1 cellular context compared by ENCODE assay signal in genomic region chr17:49496183-49496865, GRCh38.
TF ChIP-seq lines count a peak whose summit lies in the region.

No MANE protein-coding gene starts in this region.

TF ChIP-seq in HepG2, 621 proteins besides CTCF, POLR2A, EP300 and RAD21 (continued from another document and continues in another):
- TF ChIP-seq ZNF512B (CRISPR knock-in tag; IDR thresholded peaks at IDR 0.05; ENCODE audit: borderline replicate concordance) (no peak), ZSCAN21 (CRISPR knock-in tag; IDR thresholded peaks at IDR 0.05; ENCODE audit: borderline replicate concordance) (0 out of 2 replicates have a peak, but pooled peaks have one; percentile 56), POLR2G (IDR thresholded peaks at IDR 0.05; ENCODE audit: low read depth, low read length) (no peak), ZNF30 (CRISPR knock-in tag; IDR thresholded peaks at IDR 0.05) (no peak), NAIF1 (CRISPR knock-in tag; IDR thresholded peaks at IDR 0.05; ENCODE audit: borderline replicate concordance) (no peak), GATAD2A (CRISPR knock-in tag; IDR thresholded peaks at IDR 0.05) (no peak), POLR2AphosphoS2 (IDR thresholded peaks at IDR 0.05; ENCODE audit: low read depth, low read length) (no peak), THAP9 (CRISPR knock-in tag; IDR thresholded peaks at IDR 0.05; ENCODE audit: borderline replicate concordance) (no peak), NR2F6 (IDR thresholded peaks at IDR 0.05) (no peak), NR2F6 (CRISPR knock-in tag; IDR thresholded peaks at IDR 0.05) (no peak), BCL6 (CRISPR knock-in tag; IDR thresholded peaks at IDR 0.05) (no peak), HIC2 (CRISPR knock-in tag; IDR thresholded peaks at IDR 0.05; ENCODE audit: low read depth) (no peak), ISX (CRISPR knock-in tag; conservative IDR thresholded peaks at IDR 0.05) (no peak), KLF13 (CRISPR knock-in tag; IDR thresholded peaks at IDR 0.05) (no peak), ZBED4 (CRISPR knock-in tag; IDR thresholded peaks at IDR 0.05; ENCODE audit: borderline replicate concordance) (no peak), ZNF142 (CRISPR knock-in tag; IDR thresholded peaks at IDR 0.05) (no peak), ZNF607 (CRISPR knock-in tag; IDR thresholded peaks at IDR 0.05; ENCODE audit: borderline replicate concordance) (0 out of 2 replicates have a peak, but pooled peaks have one; percentile 13), ZNF460 (CRISPR knock-in tag; IDR thresholded peaks at IDR 0.05; ENCODE audit: borderline replicate concordance) (no peak), ZNF773 (CRISPR knock-in tag; IDR thresholded peaks at IDR 0.05; ENCODE audit: borderline replicate concordance) (peak; percentile 71; the same call in 1 of the 2 replicates), ZC3H13 (CRISPR knock-in tag; IDR thresholded peaks at IDR 0.05) (no peak), ZBTB25 (CRISPR knock-in tag; IDR thresholded peaks at IDR 0.05) (no peak), MAFG (CRISPR knock-in tag; IDR thresholded peaks at IDR 0.05) (0 out of 2 replicates have a peak, but pooled peaks have one; percentile 15), SETDB1 (CRISPR knock-in tag; IDR thresholded peaks at IDR 0.05; ENCODE audit: borderline replicate concordance) (no peak), ZNF513 (CRISPR knock-in tag; conservative IDR thresholded peaks at IDR 0.05) (peak; percentile 81; the same call in 1 of the 2 replicates), ZNF850 (CRISPR knock-in tag; conservative IDR thresholded peaks at IDR 0.05) (no peak), MTF2 (CRISPR knock-in tag; IDR thresholded peaks at IDR 0.05; ENCODE audit: borderline replicate concordance) (peak; percentile 99; the same call in 1 of the 2 replicates), GFI1 (CRISPR knock-in tag; IDR thresholded peaks at IDR 0.05; ENCODE audit: borderline replicate concordance) (no peak), ZNF563 (CRISPR knock-in tag; IDR thresholded peaks at IDR 0.05) (0 out of 2 replicates have a peak, but pooled peaks have one; percentile 23), MIER3 (CRISPR knock-in tag; IDR thresholded peaks at IDR 0.05; ENCODE audit: borderline replicate concordance) (no peak), ZMYM3 (CRISPR knock-in tag; IDR thresholded peaks at IDR 0.05) (0 out of 2 replicates have a peak, but pooled peaks have one; percentile 31), NBN (conservative IDR thresholded peaks at IDR 0.05) (no peak)
- TF ChIP-seq, protein P1, sequence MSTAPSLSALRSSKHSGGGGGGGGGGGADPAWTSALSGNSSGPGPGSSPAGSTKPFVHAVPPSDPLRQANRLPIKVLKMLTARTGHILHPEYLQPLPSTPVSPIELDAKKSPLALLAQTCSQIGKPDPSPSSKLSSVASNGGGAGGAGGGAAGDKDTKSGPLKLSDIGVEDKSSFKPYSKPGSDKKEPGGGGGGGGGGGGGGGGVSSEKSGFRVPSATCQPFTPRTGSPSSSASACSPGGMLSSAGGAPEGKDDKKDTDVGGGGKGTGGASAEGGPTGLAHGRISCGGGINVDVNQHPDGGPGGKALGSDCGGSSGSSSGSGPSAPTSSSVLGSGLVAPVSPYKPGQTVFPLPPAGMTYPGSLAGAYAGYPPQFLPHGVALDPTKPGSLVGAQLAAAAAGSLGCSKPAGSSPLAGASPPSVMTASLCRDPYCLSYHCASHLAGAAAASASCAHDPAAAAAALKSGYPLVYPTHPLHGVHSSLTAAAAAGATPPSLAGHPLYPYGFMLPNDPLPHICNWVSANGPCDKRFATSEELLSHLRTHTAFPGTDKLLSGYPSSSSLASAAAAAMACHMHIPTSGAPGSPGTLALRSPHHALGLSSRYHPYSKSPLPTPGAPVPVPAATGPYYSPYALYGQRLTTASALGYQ (CRISPR knock-in tag; IDR thresholded peaks at IDR 0.05): no peak
